In the genomic region with DNA sequence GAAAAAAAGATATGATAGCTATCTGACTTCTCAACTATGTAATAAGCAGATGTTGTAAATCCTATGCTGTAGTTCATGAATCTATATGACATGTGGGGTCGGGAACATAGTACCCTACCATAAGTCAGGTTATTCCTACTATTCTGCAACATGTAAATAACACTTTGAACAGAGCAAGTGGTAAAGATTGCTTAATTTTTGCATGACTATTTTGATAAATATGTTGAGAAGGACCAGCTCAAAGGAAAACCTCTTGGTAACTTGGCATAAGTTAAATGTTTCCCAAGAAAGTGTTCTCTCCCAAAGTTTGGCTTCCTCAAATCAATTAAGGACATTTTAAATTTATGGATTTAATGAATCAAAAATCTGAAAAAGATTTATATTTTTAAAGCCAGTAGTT, we compare ENCODE assay signal across 18 cellular contexts.
"Had no signal": no experiment of that assay in that cellular context is flagged by ENCODE, and none has a peak within 500 bp of the region (broad histone marks: within the 10 kb centered on the region; RNA-seq: fewer than 3 reads in every experiment).

No MANE protein-coding gene starts in this region.

- H3K27me3 ChIP-seq: adrenal gland, colonic mucosa, neutrophil, sigmoid colon, spleen, thyroid gland had no signal

- H3K27ac ChIP-seq: adrenal gland, colonic mucosa, neutrophil, sigmoid colon, spleen, thyroid gland had no signal

- ATAC-seq: natural killer cell treated with Interleukin-12 subunit alpha and Interleukin-12 subunit beta and Interleukin-15 and Interleukin-18, amount 100 ng/mL, for 72 hours had no signal

- H3K4me1 ChIP-seq: adrenal gland, colonic mucosa, sigmoid colon, spleen, thyroid gland had no signal

- H3K9me3 ChIP-seq: adrenal gland, colonic mucosa, neutrophil, sigmoid colon, spleen, thyroid gland had no signal

- DNase-seq: activated CD4-positive, alpha-beta T cell treated with anti-CD3 and anti-CD28 coated beads, Interleukin-2, amount 50 U/mL, for 4 hours; activated gamma-delta T cell; adrenal gland; caudate nucleus; colonic mucosa; endodermal cell; erythroblast; foreskin melanocyte; glutamatergic neuron; hippocampal formation; sigmoid colon; spleen; stimulated activated CD4-positive, alpha-beta T cell treated with anti-CD3 and anti-CD28 coated beads, Interleukin-4, amount 100 ng/mL, for 4 hours; stimulated activated naive CD4-positive, alpha-beta T cell; thyroid gland had no signal

- H3K4me3 ChIP-seq: adrenal gland, colonic mucosa, lung, sigmoid colon, spleen, thyroid gland had no signal
